In the genomic region with DNA sequence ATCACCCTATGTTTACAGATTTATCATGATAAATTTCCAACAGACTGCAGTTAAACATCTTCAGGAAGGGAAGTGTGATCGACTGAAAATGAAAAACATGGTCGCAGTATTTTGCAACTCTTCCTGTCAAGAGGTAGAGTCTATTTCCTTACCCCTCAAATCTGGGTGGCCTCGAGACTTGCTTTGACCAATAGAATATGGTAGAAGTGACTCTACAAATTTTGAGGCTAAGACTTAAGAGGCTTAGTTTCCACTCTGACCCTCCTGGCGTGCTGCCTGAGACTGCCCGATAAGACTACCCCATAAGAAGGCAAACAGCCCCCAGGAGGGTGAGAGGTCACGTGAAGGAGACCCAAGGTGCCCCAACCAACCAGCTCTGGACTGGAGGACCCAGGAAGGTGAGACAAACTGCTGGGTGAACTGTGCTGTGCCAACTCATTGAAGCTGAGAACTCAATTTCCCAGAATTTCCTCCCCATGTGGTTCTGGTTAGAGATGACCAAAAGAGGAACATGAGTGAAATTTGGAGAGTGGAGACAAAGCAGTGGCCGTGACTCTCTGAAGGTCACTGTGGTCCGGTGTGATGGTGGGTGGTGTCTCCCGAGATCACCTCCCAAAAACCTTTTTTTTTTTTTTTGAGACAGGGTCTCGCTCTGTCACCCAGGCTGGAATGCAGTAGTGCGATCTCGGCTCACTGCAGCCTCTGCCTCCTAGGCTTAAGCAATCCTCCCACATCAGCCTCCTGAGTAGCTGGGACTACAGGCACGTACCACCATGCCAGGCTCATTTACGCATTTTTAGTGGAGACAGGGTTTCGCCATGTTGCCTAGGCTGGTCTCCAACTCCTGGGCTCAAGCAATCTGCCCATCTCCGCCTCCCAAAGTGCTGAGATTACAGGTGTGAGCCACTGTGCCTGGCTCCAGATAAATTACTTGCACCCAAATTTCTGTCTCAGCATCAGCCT, we compare ENCODE assay signal across 11 cellular contexts. TPM values are rescaled to one million over a fixed set of nuclear protein-coding genes. Genes with fewer than 3 reads are reported as not detected.
DNase-seq lines count a peak whose midpoint lies in the region; ATAC-seq, FAIRE-seq and TF ChIP-seq lines count a peak whose summit lies in the region.
"Had no signal": no experiment of that assay in that cellular context is flagged by ENCODE, and none has a peak within 500 bp of the region (broad histone marks: within the 10 kb centered on the region; RNA-seq: fewer than 3 reads in every experiment).

No MANE protein-coding gene starts in this region.

- H3K27me3 ChIP-seq in HepG2 (ENCODE audit: control insufficient read depth in 1 of 2, insufficient read depth in 2 of 2, low read length in 2 of 2) (peaks cover 2 to 5% of the 10 kb centered on the region in 2 experiments; a peak in 3 of 5 replicates), vagina (no peaks in the 10 kb centered on the region)
- H3K27me3 ChIP-seq: dorsolateral prefrontal cortex, heart left ventricle had no signal

- H3K4me1 Mint-ChIP-seq in activated naive CD8-positive, alpha-beta T cell (ENCODE audit: low read depth): peaks cover 59% of the 10 kb centered on the region
- peaks cover 51% of the 10 kb centered on the region for H3K4me1 Mint-ChIP-seq in activated naive CD8-positive, alpha-beta T cell treated with anti-CD3 and anti-CD28 coated beads for 36 hours

- H3K79me2 ChIP-seq in HepG2 (ENCODE audit: insufficient read depth, low read length): no peaks in the 10 kb centered on the region

- H3K9me3 ChIP-seq in HepG2 (ENCODE audit: low read length) (no peaks in the 10 kb centered on the region), vagina (no peaks in the 10 kb centered on the region)

- intact Hi-C loops in HepG2 (cut with micrococcal nuclease; ENCODE audit: unreplicated experiment): no loop called here
- intact Hi-C loops in vagina (cut with DNase I): no loop called here

- H3K4me1 ChIP-seq in HepG2 (ENCODE audit: insufficient read depth, low read length): peaks cover 42% of the 10 kb centered on the region
- H3K4me1 ChIP-seq in vagina: peaks cover 37% of the 10 kb centered on the region

- H3K4me2 ChIP-seq in HepG2 (ENCODE audit: low read depth, low read length): no peak overlapping the region

- no TSS peak for BruUV-seq in HepG2 (replicated peaks; lab: Mats Ljungman, UMichigan)

- CTCF ChIA-PET in RWPE1 (lab: Yijun Ruan, JAX): interaction anchor here (0.6 kb wide), 1 partner anchor 21 kb away, joined by 8 read pairs; no protein-coding TSS in a partner anchor
- CTCF ChIA-PET in HepG2 (lab: Yijun Ruan, JAX; ENCODE audit: low intra/inter-chr PET ratio, low total read pairs): no interaction called here

- H3K27me3 Mint-ChIP-seq in activated naive CD8-positive, alpha-beta T cell: no peaks in the 10 kb centered on the region
- H3K27me3 Mint-ChIP-seq in activated naive CD8-positive, alpha-beta T cell treated with anti-CD3 and anti-CD28 coated beads for 36 hours: no peaks in the 10 kb centered on the region

- TF ChIP-seq CTCF in RWPE1 (conservative IDR thresholded peaks at IDR 0.05; ENCODE audit: low read depth): no peak
- no peak for TF ChIP-seq CTCF in HepG2 (CRISPR knock-in tag; IDR thresholded peaks at IDR 0.05)
- no peak for TF ChIP-seq CTCF in vagina (IDR thresholded peaks at IDR 0.05)

- WGBS in HepG2 (ENCODE audit: low lambda C conversion rate): 71% methylated on average over 16 of the region's 16 CpGs

- no peak overlapping the region for H3K4me3 ChIP-seq in HepG2 (replicated peaks in 1 of 3; ENCODE audit: insufficient read depth in 1 of 3, low read depth in 2 of 3, low read length in 3 of 3)
- no peak overlapping the region for H3K4me3 ChIP-seq in vagina
- H3K4me3 ChIP-seq: dorsolateral prefrontal cortex, heart left ventricle had no signal

- TF ChIP-seq POLR2A in HepG2 (IDR thresholded peaks at IDR 0.05; ENCODE audit: insufficient read depth in 1 of 2, low read depth in 2 of 2, low read length in 2 of 2) (no peak), vagina (IDR thresholded peaks at IDR 0.05) (no peak)

- DNase-seq in activated naive CD8-positive, alpha-beta T cell treated with anti-CD3 and anti-CD28 coated beads for 36 hours: no peak
- no peak for DNase-seq in RWPE1 (ENCODE audit: low spot score)
- DNase-seq in HepG2 (ENCODE audit: low spot score): no peak
- no peak for DNase-seq in vagina (ENCODE audit: extremely low spot score in 2 of 2)
- no peak for DNase-seq in NCI-H510A treated with DMSO at 0.1 percent for 48 hours (lab: John Stamatoyannopoulos, UW)
- DNase-seq in amygdala (lab: John Stamatoyannopoulos, UW): no peak
- DNase-seq: activated gamma-delta T cell treated with Interleukin-2 at 50 U/mL for 16 hours, dorsolateral prefrontal cortex, heart left ventricle had no signal

- POLR2A ChIA-PET in RWPE1 (lab: Yijun Ruan, JAX; ENCODE audit: low non-redundant PET) (no interaction called here), HepG2 (lab: Yijun Ruan, JAX) (interaction anchor here (1.4 kb wide), 1 partner anchor 10 kb away, joined by 3 read pairs; no protein-coding TSS in a partner anchor)

- H3K36me3 ChIP-seq in HepG2 (replicated peaks in 1 of 2; ENCODE audit: control insufficient read depth in 1 of 2, insufficient read depth in 2 of 2, low read length in 2 of 2): no peaks in the 10 kb centered on the region
- H3K36me3 ChIP-seq in vagina: no peaks in the 10 kb centered on the region
- H3K36me3 ChIP-seq: heart left ventricle had no signal

- peaks cover 4% of the 10 kb centered on the region for H3K9me3 Mint-ChIP-seq in activated naive CD8-positive, alpha-beta T cell (ENCODE audit: low read depth)
- H3K9me3 Mint-ChIP-seq in activated naive CD8-positive, alpha-beta T cell treated with anti-CD3 and anti-CD28 coated beads for 36 hours: peaks cover 6% of the 10 kb centered on the region

- peak overlapping the region; percentile 100 for H3K27ac ChIP-seq in RWPE1
- no peak overlapping the region for H3K27ac ChIP-seq in HepG2 (ENCODE audit: extremely low read length, insufficient read depth, low read length)
- peak overlapping the region; percentile 64 for H3K27ac ChIP-seq in vagina

- no peak for TF ChIP-seq RAD21 in HepG2 (CRISPR knock-in tag; IDR thresholded peaks at IDR 0.05)

- H3K36me3 Mint-ChIP-seq in activated naive CD8-positive, alpha-beta T cell: peaks cover 3% of the 10 kb centered on the region
- peaks cover 10% of the 10 kb centered on the region for H3K36me3 Mint-ChIP-seq in activated naive CD8-positive, alpha-beta T cell treated with anti-CD3 and anti-CD28 coated beads for 36 hours

- no peaks in the 10 kb centered on the region for H4K20me1 ChIP-seq in HepG2 (ENCODE audit: insufficient read depth, low read length)

- H2AFZ ChIP-seq in HepG2 (ENCODE audit: low read length): no peak overlapping the region

- ATAC-seq in HepG2 (no peak), HG02623 (IDR thresholded peaks at IDR 0.05; ENCODE audit: unreplicated experiment) (no peak)

- in situ Hi-C loops in HepG2 (cut with HindIII; ENCODE audit: extremely low pct_ligation_motif_present, low pct_unique_long_range_greater_than_20kb): no loop called here

- peak overlapping the region; percentile 28 for H3K27ac Mint-ChIP-seq in activated naive CD8-positive, alpha-beta T cell
- no peak overlapping the region for H3K27ac Mint-ChIP-seq in activated naive CD8-positive, alpha-beta T cell treated with anti-CD3 and anti-CD28 coated beads for 36 hours

- no peak overlapping the region for H3K4me3 Mint-ChIP-seq in activated naive CD8-positive, alpha-beta T cell
- no peak overlapping the region for H3K4me3 Mint-ChIP-seq in activated naive CD8-positive, alpha-beta T cell treated with anti-CD3 and anti-CD28 coated beads for 36 hours

- H3K9ac ChIP-seq in HepG2 (ENCODE audit: insufficient read depth, low read depth, low read length): no peak overlapping the region

- no peak for TF ChIP-seq EP300 in HepG2 (IDR thresholded peaks at IDR 0.05; ENCODE audit: low read depth in 2 of 2, low read length in 2 of 2)
- no peak for TF ChIP-seq EP300 in HepG2 (CRISPR knock-in tag; IDR thresholded peaks at IDR 0.05; ENCODE audit: borderline replicate concordance)

- FAIRE-seq in HepG2 (lab: Jason Lieb, UNC): no peak

RNA-seq across cellular contexts. Expression of a gene that starts 38.2 kb away (rescaled TPM):
- 100 to 1,000 TPM; 127 to 130 TPM for total RNA-seq in activated naive CD8-positive, alpha-beta T cell treated with anti-CD3 and anti-CD28 coated beads for 36 hours
- total RNA-seq in HepG2 (2016; rRNA removed; fragmentation: Illumina TruSeq; extraction: Trizol): 141 and 186 TPM in 2 replicates
- total RNA-seq in HepG2 (2016; cell fraction: cytosol; rRNA removed; fragmentation: Illumina TruSeq; extraction: Trizol; ENCODE audit: low read depth): 30.0 and 32.3 TPM in 2 replicates
- 139 and 174 TPM in 2 replicates for total RNA-seq in HepG2 (2016; cell fraction: insoluble cytoplasmic fraction; rRNA removed; fragmentation: Illumina TruSeq; extraction: Trizol)
- total RNA-seq in HepG2 (2016; cell fraction: membrane; rRNA removed; fragmentation: Illumina TruSeq; extraction: Trizol): 118 and 119 TPM in 2 replicates
- total RNA-seq in HepG2 (2016; cell fraction: nucleus; rRNA removed; fragmentation: Illumina TruSeq; extraction: Trizol): 60.6 and 72.1 TPM in 2 replicates
- 80.1 and 95.5 TPM in 2 replicates for polyA plus RNA-seq in HepG2 (2011; rRNA removed)
- 121 and 137 TPM in 2 replicates for polyA plus RNA-seq in HepG2 (2011; cell fraction: cytosol; rRNA removed)
- polyA plus RNA-seq in HepG2 (2011; cell fraction: nucleus; rRNA removed): 61.9 and 67.8 TPM in 2 replicates
- 113 and 128 TPM in 2 replicates for polyA plus RNA-seq in HepG2 (2012)
- polyA plus RNA-seq in HepG2 (2016; cell fraction: cytosol; fragmentation: Illumina TruSeq; extraction: Trizol; ENCODE audit: low read depth): 48.2 and 51.8 TPM in 2 replicates
- polyA plus RNA-seq in HepG2 (2016; cell fraction: insoluble cytoplasmic fraction; fragmentation: Illumina TruSeq; extraction: Trizol; ENCODE audit: low read depth): 322 and 369 TPM in 2 replicates
- 139 and 153 TPM in 2 replicates for polyA plus RNA-seq in HepG2 (2016; cell fraction: membrane; fragmentation: Illumina TruSeq; extraction: Trizol; ENCODE audit: low read depth)
- 125 and 129 TPM in 2 replicates for polyA plus RNA-seq in HepG2 (2016; cell fraction: nucleus; fragmentation: Illumina TruSeq; extraction: Trizol; ENCODE audit: insufficient read depth, low read depth)
- polyA minus RNA-seq in HepG2 (2011; rRNA and poly(A)+ RNA removed; ENCODE audit: low replicate concordance): 155 and 250 TPM in 2 replicates
- polyA minus RNA-seq in HepG2 (2011; cell fraction: cytosol; rRNA and poly(A)+ RNA removed): 71.1 and 86.5 TPM in 2 replicates
- polyA minus RNA-seq in HepG2 (2011; cell fraction: nucleus; rRNA and poly(A)+ RNA removed): 45.8 and 58.4 TPM in 2 replicates
- 111 TPM for total RNA-seq in vagina

RNA-seq across cellular contexts. Expression of a gene that starts 43.3 kb away (rescaled TPM):
- total RNA-seq in activated naive CD8-positive, alpha-beta T cell treated with anti-CD3 and anti-CD28 coated beads for 36 hours: 10 to 100 TPM; 10.3 to 11.2 TPM
- total RNA-seq in HepG2 (2016; rRNA removed; fragmentation: Illumina TruSeq; extraction: Trizol) (8.4 TPM in 2 replicates), vagina (23.1 TPM)
- total RNA-seq in HepG2 (2016; cell fraction: cytosol; rRNA removed; fragmentation: Illumina TruSeq; extraction: Trizol; ENCODE audit: low read depth): 7.1 and 8.0 TPM in 2 replicates
- 6.0 and 8.2 TPM in 2 replicates for total RNA-seq in HepG2 (2016; cell fraction: insoluble cytoplasmic fraction; rRNA removed; fragmentation: Illumina TruSeq; extraction: Trizol)
- total RNA-seq in HepG2 (2016; cell fraction: membrane; rRNA removed; fragmentation: Illumina TruSeq; extraction: Trizol): 18.8 and 19.0 TPM in 2 replicates
- total RNA-seq in HepG2 (2016; cell fraction: nucleus; rRNA removed; fragmentation: Illumina TruSeq; extraction: Trizol): 4.0 and 5.8 TPM in 2 replicates
- 5.2 and 5.6 TPM in 2 replicates for polyA plus RNA-seq in HepG2 (2011; rRNA removed)
- 4.6 and 5.0 TPM in 2 replicates for polyA plus RNA-seq in HepG2 (2011; cell fraction: cytosol; rRNA removed)
- polyA plus RNA-seq in HepG2 (2011; cell fraction: nucleus; rRNA removed): 4.7 and 4.9 TPM in 2 replicates
- 3.0 and 3.4 TPM in 2 replicates for polyA plus RNA-seq in HepG2 (2012)
- 8.8 and 9.8 TPM in 2 replicates for polyA plus RNA-seq in HepG2 (2016; cell fraction: cytosol; fragmentation: Illumina TruSeq; extraction: Trizol; ENCODE audit: low read depth)
- polyA plus RNA-seq in HepG2 (2016; cell fraction: insoluble cytoplasmic fraction; fragmentation: Illumina TruSeq; extraction: Trizol; ENCODE audit: low read depth): 8.1 and 9.3 TPM in 2 replicates
- polyA plus RNA-seq in HepG2 (2016; cell fraction: membrane; fragmentation: Illumina TruSeq; extraction: Trizol; ENCODE audit: low read depth): 17.1 and 17.3 TPM in 2 replicates
- polyA plus RNA-seq in HepG2 (2016; cell fraction: nucleus; fragmentation: Illumina TruSeq; extraction: Trizol; ENCODE audit: insufficient read depth, low read depth): 7.7 and 8.0 TPM in 2 replicates
- polyA minus RNA-seq in HepG2 (2011; rRNA and poly(A)+ RNA removed; ENCODE audit: low replicate concordance): 2.2 and 3.6 TPM in 2 replicates
- polyA minus RNA-seq in HepG2 (2011; cell fraction: cytosol; rRNA and poly(A)+ RNA removed): 1.6 and 1.9 TPM in 2 replicates
- polyA minus RNA-seq in HepG2 (2011; cell fraction: nucleus; rRNA and poly(A)+ RNA removed): 4.4 and 4.9 TPM in 2 replicates
